9 cellular contexts compared by ENCODE assay signal in genomic region chr10:27192284-27192683, GRCh38. TPM values are rescaled to one million over a fixed set of nuclear protein-coding genes. Genes with fewer than 3 reads are reported as not detected.
A peak's percentile ranks its signal among the peaks of the same experiment; 100 is the strongest.
DNase-seq lines count a peak whose midpoint lies in the region; ATAC-seq and TF ChIP-seq lines count a peak whose summit lies in the region.
"Had no signal": no experiment of that assay in that cellular context is flagged by ENCODE, and none has a peak within 500 bp of the region (broad histone marks: within the 10 kb centered on the region; RNA-seq: fewer than 3 reads in every experiment).

No MANE protein-coding gene starts in this region.

- no peaks in the 10 kb centered on the region for H3K36me3 ChIP-seq in smooth muscle cell (ENCODE audit: low read depth)

- H3K79me2 ChIP-seq in smooth muscle cell (ENCODE audit: low read depth): no peaks in the 10 kb centered on the region

- no peak for TF ChIP-seq CTCF in smooth muscle cell (IDR thresholded peaks at IDR 0.05; ENCODE audit: borderline replicate concordance, insufficient read depth, poor library complexity, severe bottlenecking)

- no peak overlapping the region for H2AFZ ChIP-seq in smooth muscle cell (ENCODE audit: low read depth)

- DNase-seq in HEK293T (ENCODE audit: extremely low spot score): peak; percentile 5
- DNase-seq in SW480 (ENCODE audit: low spot score): peak; percentile 66
- peak; percentile 97 for DNase-seq in foreskin melanocyte
- DNase-seq in smooth muscle cell (lab: John Stamatoyannopoulos, UW; ENCODE audit: unreplicated experiment): no peak
- no peak for DNase-seq in NOMO-1 treated with dmso at 0.1 percent for 144 hours (lab: John Stamatoyannopoulos, UW; ENCODE audit: unreplicated experiment)
- DNase-seq: NCI-H1417 treated with DMSO at 0.1 percent for 48 hours had no signal

- WGBS in smooth muscle cell (ENCODE audit: low lambda C conversion rate): 39% methylated on average over 3 of the region's 3 CpGs

- H3K27me3 ChIP-seq in smooth muscle cell (ENCODE audit: low read depth): no peaks in the 10 kb centered on the region
- H3K27me3 ChIP-seq: tibial artery had no signal

- H3K9me3 ChIP-seq in smooth muscle cell (replicated peaks; ENCODE audit: low read depth): no peaks in the 10 kb centered on the region
- H3K9me3 ChIP-seq: tibial artery had no signal

- no peaks in the 10 kb centered on the region for H3F3A ChIP-seq in smooth muscle cell (ENCODE audit: low read depth)

- peak overlapping the region; percentile 37 for H3K27ac ChIP-seq in smooth muscle cell (ENCODE audit: low read depth)
- H3K27ac ChIP-seq: tibial artery had no signal

- H3K4me2 ChIP-seq in smooth muscle cell: no peak overlapping the region

- no peaks in the 10 kb centered on the region for H3K4me1 ChIP-seq in smooth muscle cell (ENCODE audit: low read depth)

- H3K9ac ChIP-seq in smooth muscle cell (ENCODE audit: low read depth): no peak overlapping the region

- ATAC-seq in HG03095 (IDR thresholded peaks at IDR 0.05; ENCODE audit: unreplicated experiment): no peak
- ATAC-seq in HG03159 (IDR thresholded peaks at IDR 0.05; ENCODE audit: unreplicated experiment): no peak

- CTCF ChIA-PET in HEK293T (lab: Yijun Ruan, JAX): no interaction called here

- H3K4me3 ChIP-seq in smooth muscle cell: no peak overlapping the region
- H3K4me3 ChIP-seq: tibial artery had no signal

- POLR2A ChIA-PET in HEK293T (lab: Yijun Ruan, JAX): no interaction called here

- no peaks in the 10 kb centered on the region for H4K20me1 ChIP-seq in smooth muscle cell (ENCODE audit: low read depth)

TF ChIP-seq in HEK293T, 16 proteins besides CTCF, POLR2A, EP300 and RAD21:
- TF ChIP-seq FOXK2 (IDR thresholded peaks at IDR 0.05) (no peak), SP1 (IDR thresholded peaks at IDR 0.05) (no peak), HDGF (IDR thresholded peaks at IDR 0.05; ENCODE audit: borderline replicate concordance) (no peak), TARDBP (IDR thresholded peaks at IDR 0.05) (no peak), FOXA1 (IDR thresholded peaks at IDR 0.05) (no peak)
TF ChIP-seq in HEK293T: peak in this region for 0.

RNA-seq across cellular contexts. Expression of gene MASTL, which starts 37.1 kb away (rescaled TPM):
- 18.2 and 19.1 TPM in 2 replicates for total RNA-seq in smooth muscle cell
- 8.7 and 9.6 TPM in 2 replicates for polyA plus RNA-seq in smooth muscle cell

RNA-seq across cellular contexts. Expression of gene YME1L1, which starts 38.1 kb away (rescaled TPM):
- 128 and 148 TPM in 2 replicates for total RNA-seq in smooth muscle cell
- polyA plus RNA-seq in smooth muscle cell: 80.7 and 89.3 TPM in 2 replicates

RNA-seq across cellular contexts. Expression of gene ACBD5, which starts 48.3 kb away (rescaled TPM):
- 18.7 and 25.6 TPM in 2 replicates for total RNA-seq in smooth muscle cell
- polyA plus RNA-seq in smooth muscle cell: 12.5 and 14.7 TPM in 2 replicates

Comparison
In these comparisons a context has a peak if more than half of its experiments do, and no peak if none do; other contexts are left out.
1. DNase-seq: peak in HEK293T (single experiment), SW480 (single experiment) and foreskin melanocyte (single experiment); none in smooth muscle cell (single experiment) and NOMO-1 treated with dmso at 0.1 percent for 144 hours (single experiment).